ENCODE assay signal across 1 cellular context in the genomic region with DNA sequence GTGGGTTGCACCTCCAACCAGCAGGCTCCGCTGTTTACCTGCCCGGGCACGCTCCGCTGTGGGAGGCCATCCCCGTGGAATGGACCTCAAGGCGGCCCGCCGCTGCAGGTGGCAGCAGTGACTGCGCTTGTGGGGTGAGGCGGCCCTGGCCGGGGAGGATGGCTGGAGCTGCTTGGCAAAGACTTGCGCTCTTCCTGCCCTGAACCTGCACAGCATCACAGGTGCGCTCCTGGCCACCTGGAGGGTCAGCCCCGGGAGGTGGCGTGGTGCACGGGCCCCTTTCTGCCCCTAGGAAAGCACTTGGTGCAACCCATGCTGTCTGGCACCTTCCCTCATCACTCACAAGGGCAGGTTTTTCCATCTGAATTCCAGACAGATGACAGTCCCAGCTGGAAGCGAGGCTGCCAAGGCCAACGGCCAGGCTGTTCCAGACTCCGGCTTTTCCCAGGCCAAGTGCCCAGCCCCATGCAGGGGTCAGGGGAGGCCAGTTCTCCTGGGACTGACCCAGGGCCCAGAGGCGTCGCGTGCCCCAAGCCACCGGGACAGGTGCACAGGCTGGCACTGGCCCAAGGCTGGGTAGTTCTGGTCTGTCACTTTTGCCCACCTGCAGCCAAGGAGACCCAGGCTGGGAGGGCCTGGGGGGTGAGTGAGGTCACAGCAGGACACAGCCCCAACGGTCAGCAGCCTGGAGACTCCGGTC.
TF ChIP-seq lines count a peak whose summit lies in the region.

No MANE protein-coding gene starts in this region.

TF ChIP-seq in HepG2, 621 proteins besides CTCF, POLR2A, EP300 and RAD21 (continued from another document and continues in another):
- TF ChIP-seq IRF1 (CRISPR knock-in tag; IDR thresholded peaks at IDR 0.05; ENCODE audit: low read depth) (no peak), ZBTB21 (CRISPR knock-in tag; IDR thresholded peaks at IDR 0.05) (no peak), RCOR2 (CRISPR knock-in tag; IDR thresholded peaks at IDR 0.05) (no peak), ZNF564 (CRISPR knock-in tag; IDR thresholded peaks at IDR 0.05) (no peak), ZNF17 (CRISPR knock-in tag; IDR thresholded peaks at IDR 0.05) (no peak), ZNF615 (CRISPR knock-in tag; IDR thresholded peaks at IDR 0.05; ENCODE audit: borderline replicate concordance) (no peak), SCMH1 (CRISPR knock-in tag; IDR thresholded peaks at IDR 0.05; ENCODE audit: borderline replicate concordance) (no peak), NR3C1 (CRISPR knock-in tag; IDR thresholded peaks at IDR 0.05) (no peak), FOXJ3 (CRISPR knock-in tag; IDR thresholded peaks at IDR 0.05; ENCODE audit: borderline replicate concordance) (no peak; the same call in 1 of the 2 replicates), PRDM10 (CRISPR knock-in tag; IDR thresholded peaks at IDR 0.05; ENCODE audit: low read depth) (peak; percentile 31; the same call in 1 of the 2 replicates), SIN3B (IDR thresholded peaks at IDR 0.05; ENCODE audit: low read length) (no peak), ATAD3A (CRISPR knock-in tag; IDR thresholded peaks at IDR 0.05) (no peak), U2AF1 (optimal IDR thresholded peaks at IDR 0.05; ENCODE audit: low read depth, low read length) (peak; percentile 54), ZNF552 (CRISPR knock-in tag; IDR thresholded peaks at IDR 0.05; ENCODE audit: borderline replicate concordance) (peak; percentile 23; the same call in 1 of the 2 replicates), CENPT (CRISPR knock-in tag; IDR thresholded peaks at IDR 0.05; ENCODE audit: low read depth) (no peak), BRCA1 (CRISPR knock-in tag; IDR thresholded peaks at IDR 0.05) (no peak), MEIS1 (CRISPR knock-in tag; IDR thresholded peaks at IDR 0.05; ENCODE audit: borderline replicate concordance) (peak; percentile 47; the same call in 1 of the 2 replicates), ZSCAN31 (CRISPR knock-in tag; IDR thresholded peaks at IDR 0.05; ENCODE audit: low read depth) (no peak), KMT2A (CRISPR knock-in tag; IDR thresholded peaks at IDR 0.05) (0 out of 2 replicates have a peak, but pooled peaks have one; percentile 23), HES4 (CRISPR knock-in tag; IDR thresholded peaks at IDR 0.05; ENCODE audit: borderline replicate concordance) (no peak), TBX2 (CRISPR knock-in tag; IDR thresholded peaks at IDR 0.05; ENCODE audit: borderline replicate concordance) (peak; percentile 77; the same call in 1 of the 2 replicates), TFDP2 (CRISPR knock-in tag; IDR thresholded peaks at IDR 0.05) (peak; percentile 26; the same call in 1 of the 2 replicates), SNAPC5 (CRISPR knock-in tag; IDR thresholded peaks at IDR 0.05; ENCODE audit: borderline replicate concordance) (no peak), GLI4 (CRISPR knock-in tag; IDR thresholded peaks at IDR 0.05; ENCODE audit: borderline replicate concordance) (no peak), NCOA5 (CRISPR knock-in tag; IDR thresholded peaks at IDR 0.05) (no peak), ATF2 (CRISPR knock-in tag; IDR thresholded peaks at IDR 0.05) (peak; percentile 76), TERF1 (CRISPR knock-in tag; IDR thresholded peaks at IDR 0.05) (no peak), MIXL1 (CRISPR knock-in tag; IDR thresholded peaks at IDR 0.05) (0 out of 2 replicates have a peak, but pooled peaks have one; percentile 34), ZNF234 (CRISPR knock-in tag; conservative IDR thresholded peaks at IDR 0.05) (0 out of 2 replicates have a peak, but pooled peaks have one; percentile 28), SP5 (CRISPR knock-in tag; IDR thresholded peaks at IDR 0.05; ENCODE audit: borderline replicate concordance, low read depth) (no peak), CBFB (CRISPR knock-in tag; IDR thresholded peaks at IDR 0.05) (0 out of 2 replicates have a peak, but pooled peaks have one; percentile 13), ZMYM3 (CRISPR knock-in tag; IDR thresholded peaks at IDR 0.05) (peak; percentile 51; the same call in 1 of the 2 replicates), STAT5B (CRISPR knock-in tag; IDR thresholded peaks at IDR 0.05) (no peak), CAMTA2 (CRISPR knock-in tag; IDR thresholded peaks at IDR 0.05; ENCODE audit: borderline replicate concordance) (no peak), AKAP8 (CRISPR knock-in tag; IDR thresholded peaks at IDR 0.05) (peak; percentile 74; the same call in 1 of the 2 replicates), SYNCRIP (IDR thresholded peaks at IDR 0.05; ENCODE audit: insufficient read depth, low read depth, low read length) (no peak), ZFAT (CRISPR knock-in tag; conservative IDR thresholded peaks at IDR 0.05) (no peak), ZNF883 (CRISPR knock-in tag; IDR thresholded peaks at IDR 0.05; ENCODE audit: not compliant biosample characterization) (no peak), SMYD3 (CRISPR knock-in tag; IDR thresholded peaks at IDR 0.05) (no peak)
- TF ChIP-seq, protein P1, sequence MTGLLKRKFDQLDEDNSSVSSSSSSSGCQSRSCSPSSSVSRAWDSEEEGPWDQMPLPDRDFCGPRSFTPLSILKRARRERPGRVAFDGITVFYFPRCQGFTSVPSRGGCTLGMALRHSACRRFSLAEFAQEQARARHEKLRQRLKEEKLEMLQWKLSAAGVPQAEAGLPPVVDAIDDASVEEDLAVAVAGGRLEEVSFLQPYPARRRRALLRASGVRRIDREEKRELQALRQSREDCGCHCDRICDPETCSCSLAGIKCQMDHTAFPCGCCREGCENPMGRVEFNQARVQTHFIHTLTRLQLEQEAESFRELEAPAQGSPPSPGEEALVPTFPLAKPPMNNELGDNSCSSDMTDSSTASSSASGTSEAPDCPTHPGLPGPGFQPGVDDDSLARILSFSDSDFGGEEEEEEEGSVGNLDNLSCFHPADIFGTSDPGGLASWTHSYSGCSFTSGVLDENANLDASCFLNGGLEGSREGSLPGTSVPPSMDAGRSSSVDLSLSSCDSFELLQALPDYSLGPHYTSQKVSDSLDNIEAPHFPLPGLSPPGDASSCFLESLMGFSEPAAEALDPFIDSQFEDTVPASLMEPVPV (CRISPR knock-in tag; IDR thresholded peaks at IDR 0.05) = peak; percentile 58; the same call in 1 of the 2 replicates
- TF ChIP-seq, protein P2, sequence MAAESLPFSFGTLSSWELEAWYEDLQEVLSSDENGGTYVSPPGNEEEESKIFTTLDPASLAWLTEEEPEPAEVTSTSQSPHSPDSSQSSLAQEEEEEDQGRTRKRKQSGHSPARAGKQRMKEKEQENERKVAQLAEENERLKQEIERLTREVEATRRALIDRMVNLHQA (CRISPR knock-in tag; IDR thresholded peaks at IDR 0.05) = no peak
- TF ChIP-seq, protein P3, sequence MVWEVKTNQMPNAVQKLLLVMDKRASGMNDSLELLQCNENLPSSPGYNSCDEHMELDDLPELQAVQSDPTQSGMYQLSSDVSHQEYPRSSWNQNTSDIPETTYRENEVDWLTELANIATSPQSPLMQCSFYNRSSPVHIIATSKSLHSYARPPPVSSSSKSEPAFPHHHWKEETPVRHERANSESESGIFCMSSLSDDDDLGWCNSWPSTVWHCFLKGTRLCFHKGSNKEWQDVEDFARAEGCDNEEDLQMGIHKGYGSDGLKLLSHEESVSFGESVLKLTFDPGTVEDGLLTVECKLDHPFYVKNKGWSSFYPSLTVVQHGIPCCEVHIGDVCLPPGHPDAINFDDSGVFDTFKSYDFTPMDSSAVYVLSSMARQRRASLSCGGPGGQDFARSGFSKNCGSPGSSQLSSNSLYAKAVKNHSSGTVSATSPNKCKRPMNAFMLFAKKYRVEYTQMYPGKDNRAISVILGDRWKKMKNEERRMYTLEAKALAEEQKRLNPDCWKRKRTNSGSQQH (CRISPR knock-in tag; IDR thresholded peaks at IDR 0.05; ENCODE audit: low read depth) = no peak
- TF ChIP-seq, protein P4, sequence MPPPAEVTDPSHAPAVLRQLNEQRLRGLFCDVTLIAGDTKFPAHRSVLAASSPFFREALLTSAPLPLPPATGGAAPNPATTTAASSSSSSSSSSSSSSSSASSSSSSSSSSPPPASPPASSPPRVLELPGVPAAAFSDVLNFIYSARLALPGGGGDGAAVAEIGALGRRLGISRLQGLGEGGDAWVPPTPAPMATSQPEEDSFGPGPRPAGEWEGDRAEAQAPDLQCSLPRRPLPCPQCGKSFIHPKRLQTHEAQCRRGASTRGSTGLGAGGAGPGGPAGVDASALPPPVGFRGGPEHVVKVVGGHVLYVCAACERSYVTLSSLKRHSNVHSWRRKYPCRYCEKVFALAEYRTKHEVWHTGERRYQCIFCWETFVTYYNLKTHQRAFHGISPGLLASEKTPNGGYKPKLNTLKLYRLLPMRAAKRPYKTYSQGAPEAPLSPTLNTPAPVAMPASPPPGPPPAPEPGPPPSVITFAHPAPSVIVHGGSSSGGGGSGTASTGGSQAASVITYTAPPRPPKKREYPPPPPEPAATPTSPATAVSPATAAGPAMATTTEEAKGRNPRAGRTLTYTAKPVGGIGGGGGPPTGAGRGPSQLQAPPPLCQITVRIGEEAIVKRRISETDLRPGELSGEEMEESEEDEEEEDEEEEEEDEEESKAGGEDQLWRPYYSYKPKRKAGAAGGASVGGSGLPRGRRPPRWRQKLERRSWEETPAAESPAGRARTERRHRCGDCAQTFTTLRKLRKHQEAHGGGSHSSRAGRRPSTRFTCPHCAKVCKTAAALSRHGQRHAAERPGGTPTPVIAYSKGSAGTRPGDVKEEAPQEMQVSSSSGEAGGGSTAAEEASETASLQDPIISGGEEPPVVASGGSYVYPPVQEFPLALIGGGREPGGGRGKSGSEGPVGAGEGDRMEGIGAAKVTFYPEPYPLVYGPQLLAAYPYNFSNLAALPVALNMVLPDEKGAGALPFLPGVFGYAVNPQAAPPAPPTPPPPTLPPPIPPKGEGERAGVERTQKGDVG (CRISPR knock-in tag; IDR thresholded peaks at IDR 0.05; ENCODE audit: borderline replicate concordance) = peak; percentile 75
- TF ChIP-seq, protein P5, sequence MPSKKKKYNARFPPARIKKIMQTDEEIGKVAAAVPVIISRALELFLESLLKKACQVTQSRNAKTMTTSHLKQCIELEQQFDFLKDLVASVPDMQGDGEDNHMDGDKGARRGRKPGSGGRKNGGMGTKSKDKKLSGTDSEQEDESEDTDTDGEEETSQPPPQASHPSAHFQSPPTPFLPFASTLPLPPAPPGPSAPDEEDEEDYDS (CRISPR knock-in tag; IDR thresholded peaks at IDR 0.05) = peak; percentile 20; the same call in 1 of the 2 replicates
